1 cellular context compared by ENCODE assay signal in genomic region chr22:28986366-28986765, GRCh38.
TF ChIP-seq lines count a peak whose summit lies in the region.

No MANE protein-coding gene starts in this region.

TF ChIP-seq in GM23338, 12 proteins besides CTCF, POLR2A, EP300 and RAD21 (continued from another document):
- TF ChIP-seq ZNF462 (CRISPR knock-in tag; IDR thresholded peaks at IDR 0.05), result no peak
- TF ChIP-seq REST (IDR thresholded peaks at IDR 0.05; ENCODE audit: unreplicated experiment), result no peak
- no peak for TF ChIP-seq ETS1 (IDR thresholded peaks at IDR 0.05)
- no peak for TF ChIP-seq POLR2AphosphoS5 (IDR thresholded peaks at IDR 0.05; ENCODE audit: low read depth)
- TF ChIP-seq ZNF114 (CRISPR knock-in tag; IDR thresholded peaks at IDR 0.05), result no peak
- TF ChIP-seq CREB1 (CRISPR knock-in tag; IDR thresholded peaks at IDR 0.05; ENCODE audit: low read depth), result no peak
